ENCODE assay signal across 9 cellular contexts in the genomic region with DNA sequence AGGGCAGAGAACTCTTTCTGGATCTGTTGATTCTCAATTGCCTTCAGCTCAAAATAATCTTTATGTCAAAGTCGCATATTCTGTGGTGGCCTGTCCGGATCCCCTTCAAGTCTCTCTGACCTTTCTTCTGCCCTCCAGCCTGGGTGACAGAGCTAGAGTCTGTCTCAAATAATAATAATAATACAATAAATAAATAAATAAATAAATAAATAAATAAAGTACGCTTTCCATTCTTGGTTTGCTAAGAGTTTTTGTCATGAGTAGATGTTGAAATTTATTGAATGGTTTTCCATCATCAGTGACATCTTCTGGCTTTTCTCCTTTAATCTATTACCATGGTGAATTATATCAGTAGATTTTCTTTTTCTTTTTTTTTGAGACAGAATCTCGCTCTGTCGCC. TPM values are rescaled to one million over a fixed set of nuclear protein-coding genes. Genes with fewer than 3 reads are reported as not detected.
"Had no signal": no experiment of that assay in that cellular context is flagged by ENCODE, and none has a peak within 500 bp of the region (broad histone marks: within the 10 kb centered on the region; RNA-seq: fewer than 3 reads in every experiment).

No MANE protein-coding gene starts in this region.

- DNase-seq: KG1 had no signal

- H3K36me3 ChIP-seq: HAP-1 had no signal

- H3K9me3 ChIP-seq: HAP-1 had no signal

- H3K27ac ChIP-seq: HL-60 had no signal

- H3K4me1 ChIP-seq: HAP-1 had no signal

- ATAC-seq: GM23338, HCT116, HepG2, K562 had no signal

- FAIRE-seq: H1, H54, HepG2, K562 had no signal

- H3K4me2 ChIP-seq: GM23338 had no signal

- H3K4me3 ChIP-seq: GM23338, HAP-1, K562 had no signal

RNA-seq across cellular contexts. Expression of a gene that starts 54.8 kb away (rescaled TPM):
- total RNA-seq: GM23338, H1 had no signal
- polyA plus RNA-seq: GM23338, H1, HepG2 had no signal
